ENCODE assay signal across 11 cellular contexts in genomic region chr6:122401104-122401503, GRCh38. TPM values are rescaled to one million over a fixed set of nuclear protein-coding genes. Genes with fewer than 3 reads are reported as not detected.
DNase-seq lines count a peak whose midpoint lies in the region; ATAC-seq and TF ChIP-seq lines count a peak whose summit lies in the region.
"Had no signal": no experiment of that assay in that cellular context is flagged by ENCODE, and none has a peak within 500 bp of the region (broad histone marks: within the 10 kb centered on the region; RNA-seq: fewer than 3 reads in every experiment).

No MANE protein-coding gene starts in this region.

- no peak overlapping the region for H3K4ac ChIP-seq in H9 (ENCODE audit: low read depth, low read length)

- H4K5ac ChIP-seq in H9 (ENCODE audit: insufficient read length, low read depth, low read length) = no peak overlapping the region

- ATAC-seq in lower lobe of right lung = no peak
- no peak for ATAC-seq in GM19328 (IDR thresholded peaks at IDR 0.05; ENCODE audit: unreplicated experiment)
- no peak for ATAC-seq in GM19035 (IDR thresholded peaks at IDR 0.05; ENCODE audit: unreplicated experiment)
- no peak for ATAC-seq in HG02588 (IDR thresholded peaks at IDR 0.05; ENCODE audit: unreplicated experiment)
- ATAC-seq: left lobe of liver had no signal

- H4K8ac ChIP-seq in H9 (replicated peaks; ENCODE audit: insufficient read length, low read depth, low read length) = no peak overlapping the region

- H3K36me3 Mint-ChIP-seq in H9 (ENCODE audit: insufficient read depth in 1 of 3, low read depth in 3 of 3) = no peaks in the 10 kb centered on the region; a peak in 1 of 7 replicates
- H3K36me3 Mint-ChIP-seq in activated naive CD8-positive, alpha-beta T cell treated with anti-CD3 and anti-CD28 coated beads for 36 hours = peaks cover 35% of the 10 kb centered on the region

- H3K79me2 ChIP-seq in H9 (ENCODE audit: insufficient read depth, low read length) = peaks cover 4% of the 10 kb centered on the region; the same call in 1 of the 2 replicates

- CTCF ChIA-PET in AG04450 (lab: Charles Lee) = interaction anchor here (1.2 kb wide), 1 partner anchor 12 kb away, joined by 4 read pairs; no protein-coding TSS in a partner anchor

- no peak overlapping the region for H2BK15ac ChIP-seq in H9 (ENCODE audit: low read depth, low read length)

- H4K20me1 ChIP-seq in H9 (ENCODE audit: control insufficient read depth, insufficient read depth, insufficient read length) = no peaks in the 10 kb centered on the region

- POLR2A ChIA-PET in AG04450 (lab: Yijun Ruan, JAX) = no interaction called here

- peaks cover 24% of the 10 kb centered on the region for H3K27me3 Mint-ChIP-seq in H9 (ENCODE audit: low read depth)
- no peaks in the 10 kb centered on the region for H3K27me3 Mint-ChIP-seq in activated naive CD8-positive, alpha-beta T cell treated with anti-CD3 and anti-CD28 coated beads for 36 hours

- no peak overlapping the region for H3K18ac ChIP-seq in H9 (ENCODE audit: insufficient read length, low read depth, low read length)

- no peak overlapping the region for H3K9ac ChIP-seq in H9 (ENCODE audit: extremely low read depth, insufficient read length, low read length)

- no peak overlapping the region for H3K27ac Mint-ChIP-seq in H9
- H3K27ac Mint-ChIP-seq in activated naive CD8-positive, alpha-beta T cell treated with anti-CD3 and anti-CD28 coated beads for 36 hours = no peak overlapping the region

- H3K4me1 Mint-ChIP-seq in H9 = peaks cover 20% of the 10 kb centered on the region in 2 experiments
- H3K4me1 Mint-ChIP-seq in activated naive CD8-positive, alpha-beta T cell treated with anti-CD3 and anti-CD28 coated beads for 36 hours = peaks cover 46% of the 10 kb centered on the region

- H3K27ac ChIP-seq in AG04450 (ENCODE audit: low read depth, low read length) (no peak overlapping the region), H9 (ENCODE audit: insufficient read length, low read depth, low read length) (no peak overlapping the region), lower lobe of right lung (no peak overlapping the region)

- no peak overlapping the region for H2BK5ac ChIP-seq in H9 (ENCODE audit: insufficient read length, low read length)

- no peaks in the 10 kb centered on the region for H3K9me3 Mint-ChIP-seq in H9
- H3K9me3 Mint-ChIP-seq in activated naive CD8-positive, alpha-beta T cell treated with anti-CD3 and anti-CD28 coated beads for 36 hours = peaks cover 2% of the 10 kb centered on the region

- TF ChIP-seq CTCF in AG04450 (IDR thresholded peaks at IDR 0.05; ENCODE audit: low read depth, low read length) (no peak), H9 (conservative IDR thresholded peaks at IDR 0.05) (no peak), lower lobe of right lung (IDR thresholded peaks at IDR 0.05) (no peak)

- no CpG with 5 or more reads among the region's 4 CpGs for WGBS in H9 (ENCODE audit: extremely low coverage, insufficient read length, low lambda C conversion rate)

- no peak overlapping the region for H2BK120ac ChIP-seq in H9 (ENCODE audit: low read depth, low read length, poor library complexity, severe bottlenecking)

- H2BK20ac ChIP-seq in H9 (ENCODE audit: low read depth, low read length, poor library complexity, severe bottlenecking) = no peak overlapping the region

- no peak overlapping the region for H4K91ac ChIP-seq in H9 (ENCODE audit: insufficient read length, low read depth, low read length)

- intact Hi-C loops in lower lobe of right lung (cut with DNase I) = no loop called here

- H3K4me3 ChIP-seq in AG04450 (ENCODE audit: low read depth, low read length) = peak overlapping the region; percentile 96
- H3K4me3 ChIP-seq in lower lobe of right lung = peak overlapping the region; percentile 99

- DNase-seq in AG04450 (ENCODE audit: low read depth, low spot score) = no peak
- no peak for DNase-seq in H9
- DNase-seq in activated naive CD8-positive, alpha-beta T cell treated with anti-CD3 and anti-CD28 coated beads for 36 hours = no peak
- no peak for DNase-seq in lower lobe of right lung
- DNase-seq in NCI-H1092 (lab: John Stamatoyannopoulos, UW) = no peak
- DNase-seq: NCI-H226; stimulated activated CD4-positive, alpha-beta T cell treated with anti-CD3 and anti-CD28 coated beads, Interleukin-4, amount 100 ng/mL, for 24 hours had no signal

- no peaks in the 10 kb centered on the region for H3K27me3 ChIP-seq in AG04450 (ENCODE audit: control insufficient read depth, insufficient read depth, low read length)
- peaks cover 8% of the 10 kb centered on the region; the same call in 1 of the 2 replicates for H3K27me3 ChIP-seq in H9 (ENCODE audit: insufficient read depth, low read length)
- no peaks in the 10 kb centered on the region for H3K27me3 ChIP-seq in lower lobe of right lung (ENCODE audit: low read depth)

- H3K4me2 ChIP-seq in H9 (ENCODE audit: insufficient read depth, insufficient read length, low read length) = no peak overlapping the region

- H3K9me3 ChIP-seq in AG04450 (ENCODE audit: control insufficient read depth, insufficient read depth, low read length) = no peaks in the 10 kb centered on the region; the same call in 1 of the 2 replicates
- H3K9me3 ChIP-seq in H9 (ENCODE audit: control insufficient read depth, low read depth, low read length) = no peaks in the 10 kb centered on the region
- no peaks in the 10 kb centered on the region for H3K9me3 ChIP-seq in lower lobe of right lung

- no peak overlapping the region for H3K14ac ChIP-seq in H9 (ENCODE audit: insufficient read depth, low read length)

- no peak overlapping the region for H2BK12ac ChIP-seq in H9 (ENCODE audit: insufficient read length, low read depth, low read length)

- H3K56ac ChIP-seq in H9 (ENCODE audit: insufficient read length, low read depth, low read length) = no peak overlapping the region

- no peak overlapping the region for H3T11ph ChIP-seq in H9 (ENCODE audit: low read length)

- H3K4me3 Mint-ChIP-seq in H9 = peak overlapping the region; percentile 91 to 98
- H3K4me3 Mint-ChIP-seq in activated naive CD8-positive, alpha-beta T cell treated with anti-CD3 and anti-CD28 coated beads for 36 hours = peak overlapping the region; percentile 96

- no peak overlapping the region for H3K23ac ChIP-seq in H9 (ENCODE audit: insufficient read length, low read depth, low read length)

- H3K4me1 ChIP-seq in H9 (ENCODE audit: insufficient read depth, low read length) (peaks cover 4% of the 10 kb centered on the region), lower lobe of right lung (peaks cover 12% of the 10 kb centered on the region)

- no peak overlapping the region for H2AFZ ChIP-seq in H9 (ENCODE audit: low read length)

- peaks cover 5% of the 10 kb centered on the region for H3K79me1 ChIP-seq in H9 (ENCODE audit: insufficient read depth, low read depth, low read length, poor library complexity, severe bottlenecking)

- H2AK5ac ChIP-seq in H9 (ENCODE audit: insufficient read length, low read length) = no peak overlapping the region

- no peaks in the 10 kb centered on the region for H3K36me3 ChIP-seq in lower lobe of right lung

- no peaks in the 10 kb centered on the region for H3K23me2 ChIP-seq in H9 (ENCODE audit: insufficient read length, low read depth, low read length, poor library complexity, severe bottlenecking)

RNA-seq across cellular contexts. Expression of gene HSF2, which starts 1.7 kb away (rescaled TPM):
- polyA plus RNA-seq in AG04450 (2011; rRNA removed) = 26.7 and 34.4 TPM in 2 replicates
- polyA minus RNA-seq in AG04450 (2011; rRNA and poly(A)+ RNA removed) = 16.6 and 24.6 TPM in 2 replicates
- total RNA-seq in H9 (2021) (12.0 and 14.6 TPM in 2 replicates), lower lobe of right lung (11.0 TPM)
- 10 to 100 TPM; 23.0 to 25.3 TPM for total RNA-seq in activated naive CD8-positive, alpha-beta T cell treated with anti-CD3 and anti-CD28 coated beads for 36 hours
